10 cellular contexts compared by ENCODE assay signal in genomic region chr5:10663531-10664183, GRCh38.
DNase-seq lines count a peak whose midpoint lies in the region; ATAC-seq and TF ChIP-seq lines count a peak whose summit lies in the region.
"Had no signal": no experiment of that assay in that cellular context is flagged by ENCODE, and none has a peak within 500 bp of the region (broad histone marks: within the 10 kb centered on the region; RNA-seq: fewer than 3 reads in every experiment).

No MANE protein-coding gene starts in this region.

- no peak overlapping the region for H3K27ac ChIP-seq in GM23248

- no peak for ATAC-seq in HG03571 (IDR thresholded peaks at IDR 0.05; ENCODE audit: unreplicated experiment)
- ATAC-seq in HG02763 (IDR thresholded peaks at IDR 0.05; ENCODE audit: unreplicated experiment), result no peak

- H3K9me2 ChIP-seq in GM23248 (ENCODE audit: insufficient read depth), result no peaks in the 10 kb centered on the region

- H3K36me3 ChIP-seq in GM23248 (ENCODE audit: low read depth), result no peaks in the 10 kb centered on the region

- H3F3A ChIP-seq in GM23248 (ENCODE audit: insufficient read depth), result no peaks in the 10 kb centered on the region

- TF ChIP-seq CTCF in fibroblast of pulmonary artery (IDR thresholded peaks at IDR 0.05; ENCODE audit: low read length, missing control alignments), result no peak

- H4K20me1 ChIP-seq in GM23248 (ENCODE audit: insufficient read depth), result no peaks in the 10 kb centered on the region

- DNase-seq in GM23248, result peak; percentile 53
- peak; percentile 91 for DNase-seq in NCI-H446 treated with DMSO at 0.1 percent for 48 hours (lab: John Stamatoyannopoulos, UW)
- DNase-seq in fibroblast of pulmonary artery (ENCODE audit: low read depth), result peak; percentile 38
- peak; percentile 59 for DNase-seq in renal cortical epithelial cell (ENCODE audit: low read depth)
- DNase-seq in stimulated activated CD4-positive, alpha-beta T cell treated with anti-CD3 and anti-CD28 coated beads, Interleukin-2, amount 100 ng/mL, for 48 hours, result no peak
- no peak for DNase-seq in amniotic stem cell (lab: John Stamatoyannopoulos, UW)
- DNase-seq: activated CD4-positive, alpha-beta T cell treated with anti-CD3 and anti-CD28 coated beads for 4 hours; erythroblast had no signal

- H3K9ac ChIP-seq in GM23248, result no peak overlapping the region

- H3K9me3 ChIP-seq in GM23248 (ENCODE audit: low read depth), result no peaks in the 10 kb centered on the region

- no peaks in the 10 kb centered on the region for H3K79me2 ChIP-seq in GM23248 (ENCODE audit: insufficient read depth)

- WGBS in GM23248 (ENCODE audit: low coverage in 1 of 2, low lambda C conversion rate in 2 of 2, missing lambda C conversion rate in 2 of 2), 2 experiments, result 5 to 7% methylated on average over 13 of the region's 13 CpGs

- H2AFZ ChIP-seq in GM23248, result no peak overlapping the region

- H3K4me2 ChIP-seq in GM23248 (ENCODE audit: unreplicated experiment), result no peak overlapping the region

- H3K4me3 ChIP-seq in GM23248 (no peak overlapping the region), fibroblast of pulmonary artery (replicated peaks; ENCODE audit: low read depth, low read length) (no peak overlapping the region)

- in situ Hi-C loops in GM23248 (cut with MboI), result no loop called here

- 0 out of 2 replicates have a peak, but pooled peaks cover 4% of the 10 kb centered on the region for H3K4me1 ChIP-seq in GM23248 (ENCODE audit: insufficient read depth)

- no peaks in the 10 kb centered on the region for H3K27me3 ChIP-seq in GM23248 (replicated peaks; ENCODE audit: insufficient read depth)

Comparison
In these comparisons a context has a peak if more than half of its experiments do, and no peak if none do; other contexts are left out.
1. DNase-seq: peak in GM23248 (single experiment), NCI-H446 treated with DMSO at 0.1 percent for 48 hours (single experiment), fibroblast of pulmonary artery (single experiment) and renal cortical epithelial cell (single experiment); none in stimulated activated CD4-positive, alpha-beta T cell treated with anti-CD3 and anti-CD28 coated beads, Interleukin-2, amount 100 ng/mL, for 48 hours (0 of 2) and amniotic stem cell (single experiment).